ENCODE assay signal across 21 cellular contexts in the genomic region with DNA sequence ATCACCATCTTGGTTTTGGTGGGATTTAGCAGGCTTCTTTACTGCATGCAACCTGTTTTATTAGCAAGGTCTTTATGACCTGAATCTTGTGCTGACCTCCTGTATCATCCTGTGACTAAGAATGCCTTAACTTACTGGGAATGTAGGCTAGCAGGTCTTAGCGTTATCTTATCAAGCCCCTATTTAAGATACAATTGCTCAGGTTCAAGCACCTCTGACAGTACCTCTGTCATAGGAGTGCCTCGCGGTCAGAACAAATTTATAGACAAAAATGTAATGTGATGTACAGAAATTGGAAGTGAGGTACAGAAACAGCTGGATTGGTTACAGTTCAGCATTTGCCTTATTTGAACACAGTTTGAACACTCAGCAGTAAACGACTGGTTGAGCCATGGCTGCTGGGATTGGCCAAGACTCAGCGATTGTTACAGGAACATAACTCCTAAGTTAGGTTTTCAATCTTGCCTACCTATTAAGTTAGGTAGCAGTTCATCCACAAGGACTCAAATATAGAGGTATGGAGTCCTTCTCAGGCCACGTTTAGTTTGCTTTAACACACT. TPM values are rescaled to one million over a fixed set of nuclear protein-coding genes. Genes with fewer than 3 reads are reported as not detected.
DNase-seq lines count a peak whose midpoint lies in the region; ATAC-seq, FAIRE-seq and TF ChIP-seq lines count a peak whose summit lies in the region.
"Had no signal": no experiment of that assay in that cellular context is flagged by ENCODE, and none has a peak within 500 bp of the region (broad histone marks: within the 10 kb centered on the region; RNA-seq: fewer than 3 reads in every experiment).

No MANE protein-coding gene starts in this region.

- no peak overlapping the region for H3K27ac Mint-ChIP-seq in T-helper 2 cell treated with Interferon-gamma antibody and Interleukin-4, amounts not matched to agents 5 μg/mL and 100 μg/mL, for 36 hours
- H3K27ac Mint-ChIP-seq in activated T-helper 1 cell treated with anti-CD3 and anti-CD28 coated beads, Interleukin-12 subunit alpha, Interleukin-12 subunit beta, Interleukin-2, Interleukin-4 antibody, amounts not matched to agents 30 ng/mL and 10 ng/mL and 1 ng/mL, durations not matched to agents 14 hours and 24 hours and 36 hours: peak overlapping the region; percentile 4
- H3K27ac Mint-ChIP-seq in CD8-positive, alpha-beta memory T cell: no peak overlapping the region
- H3K27ac Mint-ChIP-seq: stimulated activated effector memory CD8-positive, alpha-beta T cell treated with anti-CD3 and anti-CD28 coated beads, Interleukin-12 subunit alpha, Interleukin-12 subunit beta, amount 100 ng/mL, for 72 hours had no signal

- H3K9me3 ChIP-seq in HepG2 (ENCODE audit: low read length) (no peaks in the 10 kb centered on the region), stomach (no peaks in the 10 kb centered on the region)
- no peaks in the 10 kb centered on the region for H3K9me3 ChIP-seq in CD8-positive, alpha-beta memory T cell (ENCODE audit: low read length)

- H3K9ac ChIP-seq in HepG2 (ENCODE audit: insufficient read depth, low read depth, low read length): no peak overlapping the region

- no peak overlapping the region for H2AFZ ChIP-seq in HepG2 (ENCODE audit: low read length)

- peak overlapping the region; percentile 14 for H3K27ac ChIP-seq in HepG2 (ENCODE audit: extremely low read length, insufficient read depth, low read length)
- H3K27ac ChIP-seq in stomach: peak overlapping the region; percentile 36 to 80 (median 45)
- H3K27ac ChIP-seq in foreskin keratinocyte: no peak overlapping the region
- H3K27ac ChIP-seq in CD8-positive, alpha-beta memory T cell (ENCODE audit: low read depth, low read length): no peak overlapping the region
- H3K27ac ChIP-seq: 22Rv1 had no signal

- in situ Hi-C loops in HepG2 (cut with HindIII; ENCODE audit: extremely low pct_ligation_motif_present, low pct_unique_long_range_greater_than_20kb): no loop called here

- peaks cover 1% of the 10 kb centered on the region for H3K36me3 Mint-ChIP-seq in T-helper 2 cell treated with Interferon-gamma antibody and Interleukin-4, amounts not matched to agents 5 μg/mL and 100 μg/mL, for 36 hours (ENCODE audit: low read depth)
- H3K36me3 Mint-ChIP-seq in activated T-helper 1 cell treated with anti-CD3 and anti-CD28 coated beads, Interleukin-12 subunit alpha, Interleukin-12 subunit beta, Interleukin-2, Interleukin-4 antibody, amounts not matched to agents 30 ng/mL and 10 ng/mL and 1 ng/mL, durations not matched to agents 14 hours and 24 hours and 36 hours (ENCODE audit: low read depth): peaks cover 5% of the 10 kb centered on the region
- no peaks in the 10 kb centered on the region for H3K36me3 Mint-ChIP-seq in CD8-positive, alpha-beta memory T cell
- H3K36me3 Mint-ChIP-seq: CD4-positive, alpha-beta memory T cell; naive B cell; stimulated activated effector memory CD8-positive, alpha-beta T cell treated with anti-CD3 and anti-CD28 coated beads, Interleukin-12 subunit alpha, Interleukin-12 subunit beta, amount 100 ng/mL, for 72 hours had no signal

- no peaks in the 10 kb centered on the region for H3K79me2 ChIP-seq in HepG2 (ENCODE audit: insufficient read depth, low read length)

- intact Hi-C loops in activated T-helper 1 cell treated with anti-CD3 and anti-CD28 coated beads, Interleukin-12 subunit alpha, Interleukin-12 subunit beta, Interleukin-2, Interleukin-4 antibody, amounts not matched to agents 30 ng/mL and 10 ng/mL and 1 ng/mL, durations not matched to agents 14 hours and 24 hours and 36 hours (cut with micrococcal nuclease): loop anchor here (1.0 kb wide), 1 partner anchor 9 kb away; no protein-coding TSS in a partner anchor
- intact Hi-C loops in HepG2 (cut with micrococcal nuclease; ENCODE audit: unreplicated experiment) (no loop called here), stomach (cut with DNase I; ENCODE audit: low total_unique reads) (no loop called here)

- H3K9me3 Mint-ChIP-seq in T-helper 2 cell treated with Interferon-gamma antibody and Interleukin-4, amounts not matched to agents 5 μg/mL and 100 μg/mL, for 36 hours: no peaks in the 10 kb centered on the region
- no peaks in the 10 kb centered on the region for H3K9me3 Mint-ChIP-seq in activated T-helper 1 cell treated with anti-CD3 and anti-CD28 coated beads, Interleukin-12 subunit alpha, Interleukin-12 subunit beta, Interleukin-2, Interleukin-4 antibody, amounts not matched to agents 30 ng/mL and 10 ng/mL and 1 ng/mL, durations not matched to agents 14 hours and 24 hours and 36 hours
- no peaks in the 10 kb centered on the region for H3K9me3 Mint-ChIP-seq in CD8-positive, alpha-beta memory T cell
- H3K9me3 Mint-ChIP-seq: CD4-positive, alpha-beta memory T cell; naive B cell; stimulated activated effector memory CD8-positive, alpha-beta T cell treated with anti-CD3 and anti-CD28 coated beads, Interleukin-12 subunit alpha, Interleukin-12 subunit beta, amount 100 ng/mL, for 72 hours had no signal

- no peak for TF ChIP-seq EP300 in HepG2 (IDR thresholded peaks at IDR 0.05; ENCODE audit: low read depth in 2 of 2, low read length in 2 of 2)
- TF ChIP-seq EP300 in HepG2 (CRISPR knock-in tag; IDR thresholded peaks at IDR 0.05; ENCODE audit: borderline replicate concordance): no peak
- TF ChIP-seq EP300 in stomach (IDR thresholded peaks at IDR 0.05): no peak

- H3K27me3 ChIP-seq in HepG2 (ENCODE audit: control insufficient read depth in 1 of 2, insufficient read depth in 2 of 2, low read length in 2 of 2): no peaks in the 10 kb centered on the region
- no peaks in the 10 kb centered on the region for H3K27me3 ChIP-seq in stomach
- H3K27me3 ChIP-seq in foreskin keratinocyte: no peaks in the 10 kb centered on the region
- no peaks in the 10 kb centered on the region for H3K27me3 ChIP-seq in CD8-positive, alpha-beta memory T cell (ENCODE audit: insufficient read depth, low read length, poor library complexity, severe bottlenecking)

- H3K4me3 Mint-ChIP-seq in T-helper 2 cell treated with Interferon-gamma antibody and Interleukin-4, amounts not matched to agents 5 μg/mL and 100 μg/mL, for 36 hours: peak overlapping the region; percentile 16
- peak overlapping the region; percentile 1 for H3K4me3 Mint-ChIP-seq in activated T-helper 1 cell treated with anti-CD3 and anti-CD28 coated beads, Interleukin-12 subunit alpha, Interleukin-12 subunit beta, Interleukin-2, Interleukin-4 antibody, amounts not matched to agents 30 ng/mL and 10 ng/mL and 1 ng/mL, durations not matched to agents 14 hours and 24 hours and 36 hours
- H3K4me3 Mint-ChIP-seq in CD8-positive, alpha-beta memory T cell: no peak overlapping the region
- H3K4me3 Mint-ChIP-seq: stimulated activated effector memory CD8-positive, alpha-beta T cell treated with anti-CD3 and anti-CD28 coated beads, Interleukin-12 subunit alpha, Interleukin-12 subunit beta, amount 100 ng/mL, for 72 hours had no signal

- WGBS in HepG2 (ENCODE audit: low lambda C conversion rate): 84% methylated on average over 6 of the region's 6 CpGs
- 62 to 71% (median 64%) methylated on average over 6 of the region's 6 CpGs for WGBS in stomach, 5 donors

- FAIRE-seq in HepG2 (lab: Jason Lieb, UNC): no peak
- FAIRE-seq: G401.6 had no signal

- CTCF ChIA-PET in HepG2 (lab: Yijun Ruan, JAX; ENCODE audit: low intra/inter-chr PET ratio, low total read pairs): no interaction called here
- CTCF ChIA-PET in CD8-positive, alpha-beta memory T cell (lab: Charles Lee): no interaction called here

- no TSS peak for BruUV-seq in HepG2 (replicated peaks; lab: Mats Ljungman, UMichigan)

- ATAC-seq in HepG2 (no peak), foreskin keratinocyte (no peak)
- ATAC-seq: right cardiac atrium; stimulated activated effector memory CD8-positive, alpha-beta T cell treated with anti-CD3 and anti-CD28 coated beads, Interleukin-12 subunit alpha, Interleukin-12 subunit beta, amount 100 ng/mL, for 72 hours had no signal

- H3K4me2 ChIP-seq in HepG2 (ENCODE audit: low read depth, low read length): no peak overlapping the region

- no peak overlapping the region for H3K4me3 ChIP-seq in HepG2 (replicated peaks in 1 of 3; ENCODE audit: insufficient read depth in 1 of 3, low read depth in 2 of 3, low read length in 3 of 3)
- no peak overlapping the region for H3K4me3 ChIP-seq in stomach
- H3K4me3 ChIP-seq in CD8-positive, alpha-beta memory T cell (ENCODE audit: low read length): no peak overlapping the region

- H4K20me1 ChIP-seq in HepG2 (ENCODE audit: insufficient read depth, low read length): no peaks in the 10 kb centered on the region

- no peak for TF ChIP-seq POLR2A in HepG2 (IDR thresholded peaks at IDR 0.05; ENCODE audit: insufficient read depth in 1 of 2, low read depth in 2 of 2, low read length in 2 of 2)
- TF ChIP-seq POLR2A in stomach (IDR thresholded peaks at IDR 0.05): no peak

- DNase-seq in T-helper 2 cell treated with Interferon-gamma antibody and Interleukin-4, amounts not matched to agents 5 μg/mL and 100 μg/mL, for 36 hours (ENCODE audit: low spot score): no peak
- DNase-seq in T-helper 2 cell (no peak), HepG2 (ENCODE audit: low spot score) (no peak), stomach (no peak), NCI-H526 treated with DMSO at 0.1 percent for 48 hours (lab: John Stamatoyannopoulos, UW) (no peak), foreskin keratinocyte (no peak)
- DNase-seq in activated T-helper 1 cell treated with anti-CD3 and anti-CD28 coated beads, Interleukin-12 subunit alpha, Interleukin-12 subunit beta, Interleukin-2, Interleukin-4 antibody, amounts not matched to agents 30 ng/mL and 10 ng/mL and 1 ng/mL, durations not matched to agents 14 hours and 24 hours and 36 hours (ENCODE audit: low spot score): no peak
- no peak for DNase-seq in CD8-positive, alpha-beta memory T cell
- DNase-seq: activated naive CD4-positive, alpha-beta T cell treated with anti-CD3 and anti-CD28 coated beads, Interleukin-2, amount 50 U/mL, for 16 hours; CD4-positive, alpha-beta memory T cell; cerebellar nuclear complex; KBM-7; left cardiac atrium; naive B cell; NCI-H187; NCI-H524 treated with DMSO at 0.1 percent for 48 hours; right cardiac atrium; stimulated activated CD4-positive, alpha-beta T cell treated with anti-CD3 and anti-CD28 coated beads, Interleukin-4, amount 100 ng/mL, for 24 hours had no signal

- H3K36me3 ChIP-seq in HepG2 (replicated peaks in 1 of 2; ENCODE audit: control insufficient read depth in 1 of 2, insufficient read depth in 2 of 2, low read length in 2 of 2) (no peaks in the 10 kb centered on the region), stomach (no peaks in the 10 kb centered on the region)
- no peaks in the 10 kb centered on the region for H3K36me3 ChIP-seq in CD8-positive, alpha-beta memory T cell (ENCODE audit: insufficient read depth, low read length)

- peaks cover 77% of the 10 kb centered on the region for H3K4me1 Mint-ChIP-seq in T-helper 2 cell treated with Interferon-gamma antibody and Interleukin-4, amounts not matched to agents 5 μg/mL and 100 μg/mL, for 36 hours (ENCODE audit: low read depth)
- peaks cover 87% of the 10 kb centered on the region for H3K4me1 Mint-ChIP-seq in activated T-helper 1 cell treated with anti-CD3 and anti-CD28 coated beads, Interleukin-12 subunit alpha, Interleukin-12 subunit beta, Interleukin-2, Interleukin-4 antibody, amounts not matched to agents 30 ng/mL and 10 ng/mL and 1 ng/mL, durations not matched to agents 14 hours and 24 hours and 36 hours (ENCODE audit: low read depth)
- H3K4me1 Mint-ChIP-seq in CD8-positive, alpha-beta memory T cell: peaks cover 71 to 86% (median 85%) of the 10 kb centered on the region in 3 donors

- no peak for TF ChIP-seq CTCF in HepG2 (CRISPR knock-in tag; IDR thresholded peaks at IDR 0.05)
- no peak for TF ChIP-seq CTCF in stomach (IDR thresholded peaks at IDR 0.05)
- no peak for TF ChIP-seq CTCF in foreskin keratinocyte (conservative IDR thresholded peaks at IDR 0.05)

- POLR2A ChIA-PET in HepG2 (lab: Yijun Ruan, JAX): no interaction called here
- POLR2A ChIA-PET in CD8-positive, alpha-beta memory T cell (lab: Charles Lee): no interaction called here

- TF ChIP-seq RAD21 in HepG2 (CRISPR knock-in tag; IDR thresholded peaks at IDR 0.05): no peak

- H3K27me3 Mint-ChIP-seq in T-helper 2 cell treated with Interferon-gamma antibody and Interleukin-4, amounts not matched to agents 5 μg/mL and 100 μg/mL, for 36 hours (ENCODE audit: low read depth): no peaks in the 10 kb centered on the region
- peaks cover 2% of the 10 kb centered on the region for H3K27me3 Mint-ChIP-seq in activated T-helper 1 cell treated with anti-CD3 and anti-CD28 coated beads, Interleukin-12 subunit alpha, Interleukin-12 subunit beta, Interleukin-2, Interleukin-4 antibody, amounts not matched to agents 30 ng/mL and 10 ng/mL and 1 ng/mL, durations not matched to agents 14 hours and 24 hours and 36 hours (ENCODE audit: insufficient read depth)
- peaks cover 0 to 3% of the 10 kb centered on the region in 2 donors for H3K27me3 Mint-ChIP-seq in CD8-positive, alpha-beta memory T cell
- H3K27me3 Mint-ChIP-seq: CD4-positive, alpha-beta memory T cell; naive B cell had no signal

- H3K4me1 ChIP-seq in HepG2 (ENCODE audit: insufficient read depth, low read length) (peaks cover 80% of the 10 kb centered on the region), stomach (peaks cover 7 to 41% (median 25%) of the 10 kb centered on the region in 4 donors), foreskin keratinocyte (peaks cover 20% of the 10 kb centered on the region)
- H3K4me1 ChIP-seq in CD8-positive, alpha-beta memory T cell (ENCODE audit: insufficient read depth, low read length): peaks cover 72% of the 10 kb centered on the region

RNA-seq across cellular contexts. Expression of a gene that starts 16.2 kb away (rescaled TPM):
- 206 and 231 TPM in 2 replicates for total RNA-seq in activated T-helper 1 cell treated with anti-CD3 and anti-CD28 coated beads, Interleukin-12 subunit alpha, Interleukin-12 subunit beta, Interleukin-2, Interleukin-4 antibody, amounts not matched to agents 30 ng/mL and 10 ng/mL and 1 ng/mL, durations not matched to agents 14 hours and 24 hours and 36 hours
- total RNA-seq in HepG2 (2016; rRNA removed; fragmentation: Illumina TruSeq; extraction: Trizol) (265 and 365 TPM in 2 replicates), stomach (100 to 1,000 TPM in 2 of 5 donors, 10 to 100 TPM in 3; 16.2 to 226 (median 75.3) TPM), foreskin keratinocyte (213 and 269 TPM in 2 replicates)
- 106 and 111 TPM in 2 replicates for total RNA-seq in HepG2 (2016; cell fraction: cytosol; rRNA removed; fragmentation: Illumina TruSeq; extraction: Trizol; ENCODE audit: low read depth)
- 253 and 367 TPM in 2 replicates for total RNA-seq in HepG2 (2016; cell fraction: insoluble cytoplasmic fraction; rRNA removed; fragmentation: Illumina TruSeq; extraction: Trizol)
- total RNA-seq in HepG2 (2016; cell fraction: membrane; rRNA removed; fragmentation: Illumina TruSeq; extraction: Trizol): 267 and 271 TPM in 2 replicates
- 271 and 302 TPM in 2 replicates for total RNA-seq in HepG2 (2016; cell fraction: nucleus; rRNA removed; fragmentation: Illumina TruSeq; extraction: Trizol)
- polyA plus RNA-seq in HepG2 (2011; rRNA removed) (2,108 and 2,761 TPM in 2 replicates), stomach (10 to 100 TPM; 47.2 to 53.6 (median 49.6) TPM), foreskin keratinocyte (54.6 and 70.6 TPM in 2 replicates)
- polyA plus RNA-seq in HepG2 (2011; cell fraction: cytosol; rRNA removed): 1,026 and 1,553 TPM in 2 replicates
- 209 and 224 TPM in 2 replicates for polyA plus RNA-seq in HepG2 (2011; cell fraction: nucleus; rRNA removed)
- polyA plus RNA-seq in HepG2 (2012): 787 and 938 TPM in 2 replicates
- polyA plus RNA-seq in HepG2 (2016; cell fraction: cytosol; fragmentation: Illumina TruSeq; extraction: Trizol; ENCODE audit: low read depth): 159 and 182 TPM in 2 replicates
- 316 and 330 TPM in 2 replicates for polyA plus RNA-seq in HepG2 (2016; cell fraction: insoluble cytoplasmic fraction; fragmentation: Illumina TruSeq; extraction: Trizol; ENCODE audit: low read depth)
- 230 and 256 TPM in 2 replicates for polyA plus RNA-seq in HepG2 (2016; cell fraction: membrane; fragmentation: Illumina TruSeq; extraction: Trizol; ENCODE audit: low read depth)
- polyA plus RNA-seq in HepG2 (2016; cell fraction: nucleus; fragmentation: Illumina TruSeq; extraction: Trizol; ENCODE audit: insufficient read depth, low read depth): 368 and 391 TPM in 2 replicates
- 117 and 454 TPM in 2 replicates for polyA minus RNA-seq in HepG2 (2011; rRNA and poly(A)+ RNA removed; ENCODE audit: low replicate concordance)
- 1,086 and 1,277 TPM in 2 replicates for polyA minus RNA-seq in HepG2 (2011; cell fraction: cytosol; rRNA and poly(A)+ RNA removed)
- 441 and 760 TPM in 2 replicates for polyA minus RNA-seq in HepG2 (2011; cell fraction: nucleus; rRNA and poly(A)+ RNA removed)
- 100 to 1,000 TPM; 257 to 259 TPM for total RNA-seq in CD8-positive, alpha-beta memory T cell
- 491 TPM for polyA plus RNA-seq in CD8-positive, alpha-beta memory T cell

Comparison
In these comparisons a context has a peak if more than half of its experiments do, and no peak if none do; other contexts are left out.
1. H3K4me3 Mint-ChIP-seq: peak in T-helper 2 cell treated with Interferon-gamma antibody and Interleukin-4, amounts not matched to agents 5 μg/mL and 100 μg/mL, for 36 hours (single experiment) and activated T-helper 1 cell treated with anti-CD3 and anti-CD28 coated beads, Interleukin-12 subunit alpha, Interleukin-12 subunit beta, Interleukin-2, Interleukin-4 antibody, amounts not matched to agents 30 ng/mL and 10 ng/mL and 1 ng/mL, durations not matched to agents 14 hours and 24 hours and 36 hours (single experiment); none in CD8-positive, alpha-beta memory T cell (0 of 7).
2. H3K27ac ChIP-seq: peak in HepG2 (single experiment) and stomach (5 of 5); none in foreskin keratinocyte (single experiment) and CD8-positive, alpha-beta memory T cell (single experiment).